Comparison of ENCODE assay signal across 8 cellular contexts in the genomic region with DNA sequence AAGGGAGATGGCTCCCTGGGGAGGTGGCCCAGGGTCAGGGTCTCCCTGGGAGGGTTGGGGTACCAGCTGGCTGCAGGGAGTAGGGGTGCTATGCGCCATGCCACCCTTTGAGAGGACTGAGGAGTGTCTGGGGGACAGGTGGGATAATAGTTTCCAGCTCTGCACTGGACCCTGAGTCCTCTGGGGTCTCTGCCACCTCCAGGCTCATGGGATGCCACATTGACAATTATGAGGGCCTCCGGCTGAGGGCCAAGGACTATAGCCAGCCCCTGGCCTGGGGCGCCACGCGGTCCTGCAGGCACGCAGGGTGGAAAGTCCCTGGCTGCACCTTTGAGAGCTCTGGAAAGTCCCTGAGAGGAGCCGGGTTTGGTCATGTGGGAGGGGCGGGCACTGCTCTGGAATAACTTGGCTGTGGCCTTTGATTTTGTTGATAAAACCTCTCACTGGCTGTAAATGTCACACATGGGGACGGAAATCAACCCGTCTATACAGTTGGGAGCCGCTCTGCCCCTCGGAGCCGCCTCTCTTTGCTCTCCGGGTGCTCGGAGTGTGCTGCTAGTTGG. TPM values are rescaled to one million over a fixed set of nuclear protein-coding genes. Genes with fewer than 3 reads are reported as not detected.
DNase-seq lines count a peak whose midpoint lies in the region; ATAC-seq and TF ChIP-seq lines count a peak whose summit lies in the region.

No MANE protein-coding gene starts in this region.

- no peaks in the 10 kb centered on the region for H3K9me3 ChIP-seq in testis
- H3K9me3 ChIP-seq in Karpas-422 (ENCODE audit: low read length): no peaks in the 10 kb centered on the region

- no peaks in the 10 kb centered on the region for H3K36me3 Mint-ChIP-seq in natural killer cell treated with Interleukin-12 subunit alpha and Interleukin-12 subunit beta and Interleukin-15 and Interleukin-18, amount 100 ng/mL, for 72 hours

- no peaks in the 10 kb centered on the region for H3K9me3 Mint-ChIP-seq in natural killer cell treated with Interleukin-12 subunit alpha and Interleukin-12 subunit beta and Interleukin-15 and Interleukin-18, amount 100 ng/mL, for 72 hours

- no peaks in the 10 kb centered on the region for H3K27me3 ChIP-seq in testis
- H3K27me3 ChIP-seq in Karpas-422 (ENCODE audit: low read length): no peaks in the 10 kb centered on the region

- H3K79me2 ChIP-seq in Karpas-422 (ENCODE audit: low read length): peaks cover 7% of the 10 kb centered on the region; the same call in 1 of the 2 replicates

- peaks cover 29 to 40% of the 10 kb centered on the region in 2 donors for H3K4me1 Mint-ChIP-seq in natural killer cell treated with Interleukin-12 subunit alpha and Interleukin-12 subunit beta and Interleukin-15 and Interleukin-18, amount 100 ng/mL, for 72 hours (ENCODE audit: low read depth in 2 of 2)

- H3K27me3 Mint-ChIP-seq in natural killer cell treated with Interleukin-12 subunit alpha and Interleukin-12 subunit beta and Interleukin-15 and Interleukin-18, amount 100 ng/mL, for 72 hours: no peaks in the 10 kb centered on the region

- H3K9ac ChIP-seq in Karpas-422 (ENCODE audit: low read length): no peak overlapping the region

- H2AFZ ChIP-seq in Karpas-422 (ENCODE audit: low read length): no peak overlapping the region

- ATAC-seq in HG03135 (IDR thresholded peaks at IDR 0.05; ENCODE audit: unreplicated experiment): peak; percentile 59
- peak; percentile 92 to 95 for ATAC-seq in natural killer cell treated with Interleukin-12 subunit alpha and Interleukin-12 subunit beta and Interleukin-15 and Interleukin-18, amount 100 ng/mL, for 72 hours

- 47 to 51% methylated on average over 12 of the region's 15 CpGs for WGBS in testis, 2 donors

- no peak overlapping the region for H3K4me2 ChIP-seq in Karpas-422 (ENCODE audit: low read depth, low read length, poor library complexity, severe bottlenecking)

- H3K36me3 ChIP-seq in testis (ENCODE audit: low read depth, missing control alignments) (no peaks in the 10 kb centered on the region), Karpas-422 (ENCODE audit: insufficient read depth, low read length) (peaks cover 42% of the 10 kb centered on the region)

- DNase-seq in activated CD4-positive, alpha-beta T cell treated with anti-CD3 and anti-CD28 coated beads, Interleukin-2, amount 50 U/mL, for 1 hour: peak; percentile 84
- DNase-seq in effector CD4-positive, alpha-beta T cell: peak; percentile 85
- DNase-seq in natural killer cell treated with Interleukin-12 subunit alpha and Interleukin-12 subunit beta and Interleukin-15 and Interleukin-18, amount 100 ng/mL, for 72 hours (ENCODE audit: low spot score): peak; percentile 89
- DNase-seq in testis (peak; percentile 73), superior temporal gyrus (ENCODE audit: extremely low spot score) (no peak), Karpas-422 (no peak)

- no peaks in the 10 kb centered on the region for H3K9me2 ChIP-seq in Karpas-422 (replicated peaks; ENCODE audit: insufficient read depth, low read length)

- intact Hi-C loops in testis (cut with DNase I; ENCODE audit: low total_unique reads): no loop called here

- TF ChIP-seq POLR2A in GM18526 (IDR thresholded peaks at IDR 0.05; ENCODE audit: extremely low read depth, insufficient read length): peak; percentile 22
- no peak for TF ChIP-seq POLR2A in testis (IDR thresholded peaks at IDR 0.05)

- H3K27ac ChIP-seq in testis (peak overlapping the region; percentile 8 to 66), Karpas-422 (ENCODE audit: low read length) (no peak overlapping the region)

- no peak for TF ChIP-seq CTCF in testis (IDR thresholded peaks at IDR 0.05)

- H3K4me1 ChIP-seq in testis: peaks cover 21% of the 10 kb centered on the region
- H3K4me1 ChIP-seq in Karpas-422 (ENCODE audit: low read length): no peaks in the 10 kb centered on the region

- H4K20me1 ChIP-seq in Karpas-422 (ENCODE audit: insufficient read depth, low read depth, low read length): no peaks in the 10 kb centered on the region; the same call in 1 of the 2 replicates

- H3K4me3 Mint-ChIP-seq in natural killer cell treated with Interleukin-12 subunit alpha and Interleukin-12 subunit beta and Interleukin-15 and Interleukin-18, amount 100 ng/mL, for 72 hours: peak overlapping the region; percentile 58

- H3K4me3 ChIP-seq in testis: no peak overlapping the region
- no peak overlapping the region for H3K4me3 ChIP-seq in Karpas-422 (ENCODE audit: low read length)

- H3K27ac Mint-ChIP-seq in natural killer cell treated with Interleukin-12 subunit alpha and Interleukin-12 subunit beta and Interleukin-15 and Interleukin-18, amount 100 ng/mL, for 72 hours: peak overlapping the region; percentile 86 to 92

RNA-seq across cellular contexts. Expression of a gene that starts 16.0 kb away (rescaled TPM):
- 100 to 1,000 TPM in 1 of 2 donors, 10 to 100 TPM in 1; 55.7 to 107 TPM for total RNA-seq in natural killer cell treated with Interleukin-12 subunit alpha and Interleukin-12 subunit beta and Interleukin-15 and Interleukin-18, amount 100 ng/mL, for 72 hours
- 10 to 100 TPM; 23.7 to 32.9 TPM for total RNA-seq in testis
- 21.9 TPM for polyA plus RNA-seq in testis (ENCODE audit: insufficient read depth, low read depth, low replicate concordance)
- total RNA-seq in Karpas-422 (2014; rRNA removed; shearing (Covaris generic); ENCODE audit: low replicate concordance): 6.3 and 11.3 TPM in 2 replicates

RNA-seq across cellular contexts. Expression of a gene that starts 36.2 kb away (rescaled TPM):
- 100 to 1,000 TPM; 299 to 453 TPM for total RNA-seq in natural killer cell treated with Interleukin-12 subunit alpha and Interleukin-12 subunit beta and Interleukin-15 and Interleukin-18, amount 100 ng/mL, for 72 hours
- total RNA-seq in testis: 100 to 1,000 TPM; 278 to 330 TPM
- 368 TPM for polyA plus RNA-seq in testis (ENCODE audit: insufficient read depth, low read depth, low replicate concordance)
- 152 and 302 TPM in 2 replicates for total RNA-seq in Karpas-422 (2014; rRNA removed; shearing (Covaris generic); ENCODE audit: low replicate concordance)

RNA-seq across cellular contexts. Expression of a gene that starts 42.2 kb away (rescaled TPM):
- total RNA-seq in natural killer cell treated with Interleukin-12 subunit alpha and Interleukin-12 subunit beta and Interleukin-15 and Interleukin-18, amount 100 ng/mL, for 72 hours: 100 to 1,000 TPM; 102 to 155 TPM
- total RNA-seq in testis: 100 to 1,000 TPM; 509 to 749 TPM
- 452 TPM for polyA plus RNA-seq in testis (ENCODE audit: insufficient read depth, low read depth, low replicate concordance)
- total RNA-seq in Karpas-422 (2014; rRNA removed; shearing (Covaris generic); ENCODE audit: low replicate concordance): 37.3 and 103 TPM in 2 replicates

RNA-seq across cellular contexts. Expression of a gene that starts 42.7 kb away (rescaled TPM):
- 1 to 10 TPM; 2.4 to 2.5 TPM for total RNA-seq in natural killer cell treated with Interleukin-12 subunit alpha and Interleukin-12 subunit beta and Interleukin-15 and Interleukin-18, amount 100 ng/mL, for 72 hours
- 1 to 10 TPM; 4.6 to 4.9 TPM for total RNA-seq in testis
- polyA plus RNA-seq in testis (ENCODE audit: insufficient read depth, low read depth, low replicate concordance): 4.6 TPM
- total RNA-seq in Karpas-422 (2014; rRNA removed; shearing (Covaris generic); ENCODE audit: low replicate concordance): not detected in 2 replicates

RNA-seq across cellular contexts. Expression of a gene that starts 49.7 kb away (rescaled TPM):
- 1 to 10 TPM; 2.0 to 2.2 TPM for total RNA-seq in natural killer cell treated with Interleukin-12 subunit alpha and Interleukin-12 subunit beta and Interleukin-15 and Interleukin-18, amount 100 ng/mL, for 72 hours
- 10 to 100 TPM; 11.5 to 27.8 TPM for total RNA-seq in testis
- polyA plus RNA-seq in testis (ENCODE audit: insufficient read depth, low read depth, low replicate concordance): 27.1 TPM
- not detected in 2 replicates for total RNA-seq in Karpas-422 (2014; rRNA removed; shearing (Covaris generic); ENCODE audit: low replicate concordance)

Comparison
In these comparisons a context has a peak if more than half of its experiments do, and no peak if none do; other contexts are left out.
1. DNase-seq: peak in activated CD4-positive, alpha-beta T cell treated with anti-CD3 and anti-CD28 coated beads, Interleukin-2, amount 50 U/mL, for 1 hour (single experiment), effector CD4-positive, alpha-beta T cell (single experiment), natural killer cell treated with Interleukin-12 subunit alpha and Interleukin-12 subunit beta and Interleukin-15 and Interleukin-18, amount 100 ng/mL, for 72 hours (single experiment) and testis (single experiment); none in superior temporal gyrus (single experiment) and Karpas-422 (single experiment).